ENCODE assay signal across 8 cellular contexts in genomic region chr14:58298477-58298879, GRCh38. TPM values are rescaled to one million over a fixed set of nuclear protein-coding genes. Genes with fewer than 3 reads are reported as not detected.
DNase-seq lines count a peak whose midpoint lies in the region; ATAC-seq and TF ChIP-seq lines count a peak whose summit lies in the region.

ARID4A (plus strand) TSS chr14:58298555; CDS start chr14:58299855, 1,300 bp downstream.

- no peak for TF ChIP-seq CTCF in astrocyte of the spinal cord (IDR thresholded peaks at IDR 0.05; ENCODE audit: low read depth, low read length)

- H3K4me3 ChIP-seq in CD4-positive, alpha-beta memory T cell (ENCODE audit: low read length in 2 of 2): peak within 1 kb of the TSS; percentile 89 to 96
- peak within 1 kb of the TSS; percentile 94 for H3K4me3 ChIP-seq in astrocyte of the spinal cord (ENCODE audit: low read depth, low read length)

- H3K4me1 Mint-ChIP-seq in CD4-positive, alpha-beta memory T cell: peaks cover 29 to 65% (median 34%) of the 10 kb centered on the region in 4 donors

- CTCF ChIA-PET in CD4-positive, alpha-beta memory T cell (lab: Charles Lee; ENCODE audit: partially characterized antibody): interaction anchor here (0.5 to 1.6 kb wide), 13 partner anchors 13 to 131 kb away, joined by 3 to 6 read pairs (median 3); partner anchors contain the start of genes ACTR10, KIAA0586, TIMM9 and TOMM20L

- no peaks in the 10 kb centered on the region for H3K9me3 ChIP-seq in CD4-positive, alpha-beta memory T cell (ENCODE audit: control insufficient read depth in 1 of 2, low read length in 2 of 2)

- DNase-seq in CD4-positive, alpha-beta memory T cell: no peak
- DNase-seq in astrocyte of the spinal cord (ENCODE audit: low read depth, low spot score): no peak
- DNase-seq in stimulated activated CD4-positive, alpha-beta T cell treated with anti-CD3 and anti-CD28 coated beads, Interleukin-1b, Interleukin-23, amount 100 ng/mL, for 48 hours: peak; percentile 88

- H3K4me3 Mint-ChIP-seq in CD4-positive, alpha-beta memory T cell: peak within 1 kb of the TSS in 7 of 8 donors; percentile 95 to 99 (median 98)

- ATAC-seq in GM18870 (IDR thresholded peaks at IDR 0.05; ENCODE audit: unreplicated experiment) (no peak), HG03521 (IDR thresholded peaks at IDR 0.05; ENCODE audit: unreplicated experiment) (no peak), GM18502 (IDR thresholded peaks at IDR 0.05; ENCODE audit: poor library complexity, unreplicated experiment) (no peak)

- in situ Hi-C loops in astrocyte of the spinal cord (cut with HindIII; ENCODE audit: low sequenced_read_pairs): no loop called here

- no peaks in the 10 kb centered on the region for H3K27me3 ChIP-seq in CD4-positive, alpha-beta memory T cell (ENCODE audit: insufficient read depth, low read length)
- no peaks in the 10 kb centered on the region for H3K27me3 ChIP-seq in layer of hippocampus (ENCODE audit: control insufficient read depth, insufficient read depth, low read length)

- no peaks in the 10 kb centered on the region for H3K27me3 Mint-ChIP-seq in CD4-positive, alpha-beta memory T cell

- H3K9me3 Mint-ChIP-seq in CD4-positive, alpha-beta memory T cell: no peaks in the 10 kb centered on the region

- POLR2A ChIA-PET in CD4-positive, alpha-beta memory T cell (lab: Charles Lee; ENCODE audit: partially characterized antibody): interaction anchor here (0.8 to 4.5 kb wide), 37 partner anchors 9 to 1950 kb away, joined by 3 to 91 read pairs (median 7); partner anchors contain the start of genes ACTR10, JKAMP, KIAA0586 and L3HYPDH

- intact Hi-C loops in CD4-positive, alpha-beta memory T cell (cut with micrococcal nuclease): loop anchor here (1.0 kb wide), 5 partner anchors 33 to 129 kb away; partner anchors contain the start of genes KIAA0586, PSMA3 and TIMM9

- H3K36me3 Mint-ChIP-seq in CD4-positive, alpha-beta memory T cell: peaks cover 27 to 40% of the 10 kb centered on the region in 2 donors

- H3K4me1 ChIP-seq in CD4-positive, alpha-beta memory T cell (ENCODE audit: insufficient read depth, low read length): peaks cover 61% of the 10 kb centered on the region

- H3K36me3 ChIP-seq in CD4-positive, alpha-beta memory T cell (ENCODE audit: insufficient read depth, low read length): peaks cover 20% of the 10 kb centered on the region

- H3K27ac Mint-ChIP-seq in CD4-positive, alpha-beta memory T cell: peak within 1 kb of the TSS in 2 of 7 donors; percentile 88 to 89

- H3K27ac ChIP-seq in CD4-positive, alpha-beta memory T cell (ENCODE audit: low read depth, low read length): peak within 1 kb of the TSS; percentile 94
- H3K27ac ChIP-seq in layer of hippocampus (ENCODE audit: low read depth, low read length): peak within 1 kb of the TSS; percentile 99

- TF ChIP-seq POLR2A in Raji (IDR thresholded peaks at IDR 0.05; ENCODE audit: insufficient read depth, low read depth, low read length): peak; percentile 58; the same call in 1 of the 2 replicates

RNA-seq across cellular contexts. Expression of gene ARID4A, which starts in this region (rescaled TPM):
- total RNA-seq in CD4-positive, alpha-beta memory T cell: 10 to 100 TPM; 80.0 to 84.1 TPM
- 10 to 100 TPM; 12.8 to 37.5 TPM for polyA plus RNA-seq in CD4-positive, alpha-beta memory T cell
